Comparison of ENCODE assay signal across 10 cellular contexts in the genomic region with DNA sequence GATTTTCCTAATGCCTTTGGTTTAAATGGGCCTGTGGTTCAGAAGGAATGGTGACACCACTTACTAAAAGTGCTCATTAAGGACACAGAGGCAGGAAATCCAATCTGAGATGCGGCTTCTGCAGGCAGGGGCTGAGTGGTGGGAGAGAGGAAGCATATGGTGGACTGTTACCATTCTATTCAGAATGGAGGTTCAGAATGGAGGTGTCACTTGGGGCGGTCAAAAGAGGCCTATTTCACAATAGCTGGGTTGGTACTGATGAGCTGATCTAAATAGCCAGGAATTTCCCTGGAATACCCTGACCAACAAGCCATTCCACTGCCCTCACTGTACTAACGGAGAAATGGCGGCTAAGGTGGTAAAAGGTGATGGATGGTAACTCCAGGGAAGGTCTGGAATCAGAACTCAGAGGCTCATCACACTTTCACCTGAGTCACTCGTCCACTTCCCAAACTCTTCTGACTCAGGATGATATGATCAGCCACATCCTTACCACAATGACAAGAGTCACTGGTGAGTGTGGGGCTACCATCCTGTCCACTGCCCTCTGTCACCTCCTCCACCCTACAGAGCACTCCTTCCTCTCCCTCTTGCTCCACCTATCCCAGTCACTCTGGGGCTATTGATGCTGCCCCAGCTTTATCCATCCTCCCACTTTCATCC. TPM values are rescaled to one million over a fixed set of nuclear protein-coding genes. Genes with fewer than 3 reads are reported as not detected.
A peak's percentile ranks its signal among the peaks of the same experiment; 100 is the strongest.
DNase-seq lines count a peak whose midpoint lies in the region; ATAC-seq and TF ChIP-seq lines count a peak whose summit lies in the region.
"Had no signal": no experiment of that assay in that cellular context is flagged by ENCODE, and none has a peak within 500 bp of the region (broad histone marks: within the 10 kb centered on the region; RNA-seq: fewer than 3 reads in every experiment).

No MANE protein-coding gene starts in this region.

- intact Hi-C loops in activated CD4-positive, alpha-beta T cell treated with anti-CD3 and anti-CD28 coated beads for 36 hours (cut with DNase I, micrococcal nuclease) = loop anchor here (1.0 to 10.0 kb wide), 6 partner anchors 16 to 600 kb away; a partner anchor contains a TSS
- intact Hi-C loops in IMR-90 (cut with micrococcal nuclease) = loop anchor here (1.0 to 5.0 kb wide), 3 partner anchors 82 to 598 kb away; no protein-coding TSS in a partner anchor

- H2AK9ac ChIP-seq in IMR-90 (replicated peaks; ENCODE audit: low read depth, low read length, poor library complexity) = peak overlapping the region; percentile 84

- ATAC-seq in activated CD4-positive, alpha-beta T cell treated with anti-CD3 and anti-CD28 coated beads for 36 hours = peak; percentile 71
- ATAC-seq in IMR-90 (ENCODE audit: low read depth) = peak; percentile 10
- ATAC-seq in HG03045 (IDR thresholded peaks at IDR 0.05; ENCODE audit: unreplicated experiment) = no peak
- no peak for ATAC-seq in GM18505 (IDR thresholded peaks at IDR 0.05; ENCODE audit: unreplicated experiment)

- no peak for TF ChIP-seq POLR2A in IMR-90 (IDR thresholded peaks at IDR 0.05; ENCODE audit: low read depth, low read length)
- no peak for TF ChIP-seq POLR2A in GM18505 (IDR thresholded peaks at IDR 0.05; ENCODE audit: borderline replicate concordance, extremely low read depth, insufficient read depth, insufficient read length)

- no peak overlapping the region for H3K56ac ChIP-seq in IMR-90 (ENCODE audit: extremely low read depth, insufficient read depth, low read length)

- BruUV-seq in IMR-90 (replicated peaks; lab: Mats Ljungman, UMichigan) = no TSS peak

- peak overlapping the region; percentile 37; the same call in 1 of the 2 replicates for H3K4ac ChIP-seq in IMR-90 (ENCODE audit: low read depth, low read length)

- POLR2A ChIA-PET in activated CD4-positive, alpha-beta T cell treated with anti-CD3 and anti-CD28 coated beads for 36 hours (lab: Charles Lee) = interaction anchor here (0.6 to 1.0 kb wide), 2 partner anchors 17 to 97 kb away, joined by 3 read pairs; no protein-coding TSS in a partner anchor
- POLR2A ChIA-PET in IMR-90 (lab: Charles Lee; ENCODE audit: unreplicated experiment) = no interaction called here

- H3K4me3 ChIP-seq in IMR-90 (ENCODE audit: insufficient read depth, low read depth, low read length) (no peak overlapping the region), osteoblast (ENCODE audit: insufficient read depth, low read length) (no peak overlapping the region)

- peak overlapping the region; percentile 41; the same call in 1 of the 2 replicates for H3K23ac ChIP-seq in IMR-90 (ENCODE audit: low read depth, low read length)

- TF ChIP-seq RAD21 in IMR-90 (IDR thresholded peaks at IDR 0.05; ENCODE audit: low read length) = no peak

- peaks cover 0 to 3% of the 10 kb centered on the region in 2 experiments; a peak in 1 of 4 replicates for H3K79me1 ChIP-seq in IMR-90 (ENCODE audit: low read depth in 1 of 2, low read length in 2 of 2)

- H3K9me3 ChIP-seq in IMR-90 (ENCODE audit: control insufficient read depth, insufficient read depth, low read length) (no peaks in the 10 kb centered on the region), osteoblast (ENCODE audit: low read depth, low read length) (no peaks in the 10 kb centered on the region)

- no peak overlapping the region for H3K18ac ChIP-seq in IMR-90 (ENCODE audit: low read depth, low read length)

- H2AK5ac ChIP-seq in IMR-90 (ENCODE audit: low read depth, low read length) = no peak overlapping the region

- H2AFZ ChIP-seq in IMR-90 (replicated peaks; ENCODE audit: low read length, poor library complexity) (no peak overlapping the region), osteoblast (ENCODE audit: low read length) (no peak overlapping the region)

- no peaks in the 10 kb centered on the region for H3K9me3 Mint-ChIP-seq in activated CD4-positive, alpha-beta T cell treated with anti-CD3 and anti-CD28 coated beads for 36 hours (ENCODE audit: low read depth)
- H3K9me3 Mint-ChIP-seq: activated B cell treated with CpG ODN at 0.5 μM for 24 hours had no signal

- 0% methylated on average over 1 of the region's 5 CpGs; no CpG with 5 or more reads in 1 of the 2 experiments for WGBS in IMR-90 (ENCODE audit: extremely low coverage in 2 of 2, insufficient read length in 1 of 2), 2 experiments

- no peak overlapping the region for H4K91ac ChIP-seq in IMR-90 (ENCODE audit: insufficient read depth, low read depth, low read length)

- no peak overlapping the region for H3K9ac ChIP-seq in IMR-90 (ENCODE audit: low read depth, low read length)

- no peak overlapping the region; the same call in 1 of the 2 replicates for H3K4me2 ChIP-seq in IMR-90 (ENCODE audit: low read depth, low read length)
- H3K4me2 ChIP-seq in osteoblast (ENCODE audit: insufficient read depth, low read length) = no peak overlapping the region

- H3K27me3 ChIP-seq in IMR-90 (ENCODE audit: control insufficient read depth, insufficient read depth, low read length) = no peaks in the 10 kb centered on the region
- H3K27me3 ChIP-seq in osteoblast (ENCODE audit: insufficient read depth, low read length) = no peaks in the 10 kb centered on the region

- H2BK120ac ChIP-seq in IMR-90 (ENCODE audit: low read depth, low read length) = no peak overlapping the region

- no peaks in the 10 kb centered on the region for H3K79me2 ChIP-seq in osteoblast (ENCODE audit: insufficient read depth, low read length)

- TF ChIP-seq CTCF in IMR-90 (conservative IDR thresholded peaks at IDR 0.05; ENCODE audit: low read depth, low read length) = no peak
- TF ChIP-seq CTCF in osteoblast (IDR thresholded peaks at IDR 0.05; ENCODE audit: extremely low read depth, low read depth, low read length) = no peak

- no peak overlapping the region for H2BK20ac ChIP-seq in IMR-90 (ENCODE audit: low read depth, low read length)

- no peak overlapping the region for H2BK15ac ChIP-seq in IMR-90 (ENCODE audit: low read depth, low read length)

- no peak overlapping the region for H3K4me3 Mint-ChIP-seq in activated CD4-positive, alpha-beta T cell treated with anti-CD3 and anti-CD28 coated beads for 36 hours
- H3K4me3 Mint-ChIP-seq: activated B cell treated with CpG ODN at 0.5 μM for 24 hours had no signal

- peak; percentile 49 for DNase-seq in activated CD4-positive, alpha-beta T cell treated with anti-CD3 and anti-CD28 coated beads for 36 hours
- DNase-seq in activated CD4-positive, alpha-beta T cell treated with anti-CD3 and anti-CD28 coated beads for 4 hours = no peak
- DNase-seq in IMR-90 = peak; percentile 48
- DNase-seq in astrocyte of the hippocampus (ENCODE audit: low read depth, low spot score) = peak; percentile 32
- DNase-seq in osteoblast (ENCODE audit: insufficient read length, low spot score, missing footprints) = no peak
- DNase-seq in mucosa of gallbladder (ENCODE audit: low spot score) = no peak

- dilution Hi-C loops in IMR-90 (cut with HindIII; ENCODE audit: low sequenced_read_pairs, unreplicated experiment) = no loop called here

- CTCF ChIA-PET in activated CD4-positive, alpha-beta T cell treated with anti-CD3 and anti-CD28 coated beads for 36 hours (lab: Charles Lee) = interaction anchor here (0.6 to 5.4 kb wide), 21 partner anchors 10 to 1573 kb away, joined by 3 to 69 read pairs (median 4); a partner anchor contains a TSS
- CTCF ChIA-PET in IMR-90 (lab: Yijun Ruan, JAX) = interaction anchor here (0.6 to 2.0 kb wide), 12 partner anchors 8 to 373 kb away, joined by 3 to 6 read pairs (median 3); no protein-coding TSS in a partner anchor

- H3K27ac ChIP-seq in IMR-90 (ENCODE audit: insufficient read depth, low read length) = no peak overlapping the region; the same call in 1 of the 2 replicates
- H3K27ac ChIP-seq in osteoblast (ENCODE audit: low read depth, low read length) = peak overlapping the region; percentile 6

- H3K4me1 ChIP-seq in IMR-90 (ENCODE audit: control insufficient read depth, insufficient read depth, low read length) (peaks cover 12% of the 10 kb centered on the region), osteoblast (ENCODE audit: insufficient read depth, low read length) (peaks cover 20% of the 10 kb centered on the region)

- peaks cover 26% of the 10 kb centered on the region for H3K36me3 Mint-ChIP-seq in activated CD4-positive, alpha-beta T cell treated with anti-CD3 and anti-CD28 coated beads for 36 hours (ENCODE audit: low read depth)

- H3K4me1 Mint-ChIP-seq in activated CD4-positive, alpha-beta T cell treated with anti-CD3 and anti-CD28 coated beads for 36 hours = peaks cover 9% of the 10 kb centered on the region
- H3K4me1 Mint-ChIP-seq: activated B cell treated with CpG ODN at 0.5 μM for 24 hours had no signal

- H4K8ac ChIP-seq in IMR-90 (ENCODE audit: low read depth in 2 of 2, low read length in 2 of 2) = no peak overlapping the region

- H3K14ac ChIP-seq in IMR-90 (replicated peaks; ENCODE audit: low read depth, low read length) = 0 out of 2 replicates have a peak overlapping the region, but pooled peaks have one; percentile 11

- in situ Hi-C loops in IMR-90 (cut with MboI; ENCODE audit: low sequenced_read_pairs) = loop anchor here (25.0 kb wide), 1 partner anchor 598 kb away; no protein-coding TSS in a partner anchor

- H3K9me1 ChIP-seq in IMR-90 (ENCODE audit: insufficient read depth, low read length) = peaks cover 8% of the 10 kb centered on the region

- no peaks in the 10 kb centered on the region for H4K20me1 ChIP-seq in IMR-90 (ENCODE audit: insufficient read depth, low read length)
- no peaks in the 10 kb centered on the region for H4K20me1 ChIP-seq in osteoblast (ENCODE audit: insufficient read depth, low read length)

- H3K27ac Mint-ChIP-seq in activated CD4-positive, alpha-beta T cell treated with anti-CD3 and anti-CD28 coated beads for 36 hours = no peak overlapping the region
- H3K27ac Mint-ChIP-seq: activated B cell treated with CpG ODN at 0.5 μM for 24 hours had no signal

- H4K5ac ChIP-seq in IMR-90 (ENCODE audit: low read depth, low read length) = no peak overlapping the region

- H2BK5ac ChIP-seq in IMR-90 (ENCODE audit: low read depth, low read length, poor library complexity, severe bottlenecking) = no peak overlapping the region

- H3K36me3 ChIP-seq in IMR-90 (ENCODE audit: control insufficient read depth, insufficient read depth, low read length) = peaks cover 26% of the 10 kb centered on the region
- H3K36me3 ChIP-seq in osteoblast (ENCODE audit: insufficient read depth, low read length) = peaks cover 29% of the 10 kb centered on the region

- no peaks in the 10 kb centered on the region for H3K27me3 Mint-ChIP-seq in activated CD4-positive, alpha-beta T cell treated with anti-CD3 and anti-CD28 coated beads for 36 hours
- H3K27me3 Mint-ChIP-seq: activated B cell treated with CpG ODN at 0.5 μM for 24 hours had no signal

RNA-seq across cellular contexts. Expression of a gene that starts 15.7 kb away (rescaled TPM):
- 10 to 100 TPM; 39.8 to 49.0 TPM for total RNA-seq in activated CD4-positive, alpha-beta T cell treated with anti-CD3 and anti-CD28 coated beads for 36 hours
- 23.5 and 28.6 TPM in 2 replicates for total RNA-seq in IMR-90 (2012; rRNA removed)
- 11.6 and 14.5 TPM in 2 replicates for polyA plus RNA-seq in IMR-90 (2012; rRNA removed)
- polyA plus RNA-seq in IMR-90 (2012; cell fraction: cytosol; rRNA removed) = 10.2 and 10.4 TPM in 2 replicates
- 8.4 and 10.0 TPM in 2 replicates for polyA plus RNA-seq in IMR-90 (2012; cell fraction: nucleus; rRNA removed; ENCODE audit: low replicate concordance)
- total RNA-seq in osteoblast = 11.9 and 12.7 TPM in 2 replicates
- 21.3 TPM for total RNA-seq in mucosa of gallbladder

RNA-seq across cellular contexts. Expression of a gene that starts 46.5 kb away (rescaled TPM):
- 10 to 100 TPM; 22.0 to 26.5 TPM for total RNA-seq in activated CD4-positive, alpha-beta T cell treated with anti-CD3 and anti-CD28 coated beads for 36 hours
- total RNA-seq in IMR-90 (2012; rRNA removed) = 3.3 and 4.3 TPM in 2 replicates
- 19.0 TPM in 2 replicates for polyA plus RNA-seq in IMR-90 (2012; rRNA removed)
- 17.1 and 19.0 TPM in 2 replicates for polyA plus RNA-seq in IMR-90 (2012; cell fraction: cytosol; rRNA removed)
- polyA plus RNA-seq in IMR-90 (2012; cell fraction: nucleus; rRNA removed; ENCODE audit: low replicate concordance) = 26.5 and 37.5 TPM in 2 replicates
- total RNA-seq in osteoblast = 1.8 and 2.2 TPM in 2 replicates
- 103 TPM for total RNA-seq in mucosa of gallbladder
- polyA plus RNA-seq: neural cell had no signal

Comparison
In these comparisons a context has a peak if more than half of its experiments do, and no peak if none do; other contexts are left out.
1. DNase-seq: peak in activated CD4-positive, alpha-beta T cell treated with anti-CD3 and anti-CD28 coated beads for 36 hours (single experiment), IMR-90 (single experiment) and astrocyte of the hippocampus (single experiment); none in activated CD4-positive, alpha-beta T cell treated with anti-CD3 and anti-CD28 coated beads for 4 hours (0 of 2), osteoblast (single experiment) and mucosa of gallbladder (single experiment).
2. ATAC-seq: peak in activated CD4-positive, alpha-beta T cell treated with anti-CD3 and anti-CD28 coated beads for 36 hours (single experiment) and IMR-90 (single experiment); none in HG03045 (single experiment) and GM18505 (single experiment).